ENCODE assay signal across 1 cellular context in the genomic region with DNA sequence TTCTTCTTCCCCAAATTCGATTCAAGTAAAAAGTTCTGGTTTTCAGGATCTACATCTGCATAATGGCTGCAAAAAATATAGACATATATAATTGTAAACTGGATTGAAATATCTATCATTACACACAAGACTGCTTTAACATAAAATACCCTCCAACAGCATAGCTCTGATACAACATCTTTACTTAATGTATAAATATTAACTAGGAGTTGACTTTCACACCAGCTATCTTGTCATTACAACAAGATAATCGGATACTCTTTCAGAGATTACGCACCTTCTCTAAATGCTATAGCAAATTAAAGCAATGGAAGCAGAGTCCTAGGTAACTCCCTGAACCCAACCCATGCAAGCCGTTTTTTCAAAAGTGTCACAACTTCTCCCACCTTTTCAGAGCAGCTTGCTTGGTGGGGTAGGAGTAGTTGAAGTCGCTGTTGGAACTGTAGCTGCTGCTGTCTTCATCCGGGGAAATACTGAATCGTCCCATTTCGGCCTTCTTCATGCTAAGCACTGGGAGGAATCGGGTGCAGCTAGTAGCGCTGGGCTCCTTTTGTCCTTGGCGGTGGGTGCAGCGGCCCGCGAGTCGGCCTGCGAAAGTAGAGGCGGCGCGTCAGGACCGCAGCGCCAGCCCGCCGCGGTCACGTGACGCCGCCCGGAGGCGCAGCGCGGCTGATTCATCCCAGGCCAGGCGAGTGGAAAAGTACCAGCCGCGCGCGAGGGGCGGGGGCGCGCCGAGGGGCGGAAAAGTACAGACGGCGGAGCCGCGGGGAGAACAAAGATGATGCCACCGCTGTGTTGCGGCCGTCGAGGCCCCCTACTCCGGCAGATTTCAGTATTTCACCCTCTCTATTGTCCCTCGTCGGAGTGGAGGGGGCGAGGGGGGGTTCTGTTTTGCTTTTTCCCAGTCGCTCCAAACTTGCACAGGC.
TF ChIP-seq lines count a peak whose summit lies in the region.

No MANE protein-coding gene starts in this region.

TF ChIP-seq in K562, 482 proteins besides CTCF, POLR2A, EP300 and RAD21 (continued from another document and continues in another):
- TF ChIP-seq, protein P1, sequence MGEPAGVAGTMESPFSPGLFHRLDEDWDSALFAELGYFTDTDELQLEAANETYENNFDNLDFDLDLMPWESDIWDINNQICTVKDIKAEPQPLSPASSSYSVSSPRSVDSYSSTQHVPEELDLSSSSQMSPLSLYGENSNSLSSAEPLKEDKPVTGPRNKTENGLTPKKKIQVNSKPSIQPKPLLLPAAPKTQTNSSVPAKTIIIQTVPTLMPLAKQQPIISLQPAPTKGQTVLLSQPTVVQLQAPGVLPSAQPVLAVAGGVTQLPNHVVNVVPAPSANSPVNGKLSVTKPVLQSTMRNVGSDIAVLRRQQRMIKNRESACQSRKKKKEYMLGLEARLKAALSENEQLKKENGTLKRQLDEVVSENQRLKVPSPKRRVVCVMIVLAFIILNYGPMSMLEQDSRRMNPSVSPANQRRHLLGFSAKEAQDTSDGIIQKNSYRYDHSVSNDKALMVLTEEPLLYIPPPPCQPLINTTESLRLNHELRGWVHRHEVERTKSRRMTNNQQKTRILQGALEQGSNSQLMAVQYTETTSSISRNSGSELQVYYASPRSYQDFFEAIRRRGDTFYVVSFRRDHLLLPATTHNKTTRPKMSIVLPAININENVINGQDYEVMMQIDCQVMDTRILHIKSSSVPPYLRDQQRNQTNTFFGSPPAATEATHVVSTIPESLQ (CRISPR knock-in tag; IDR thresholded peaks at IDR 0.05) = 0 out of 2 replicates have a peak, but pooled peaks have one; percentile 72
- TF ChIP-seq, protein P2, sequence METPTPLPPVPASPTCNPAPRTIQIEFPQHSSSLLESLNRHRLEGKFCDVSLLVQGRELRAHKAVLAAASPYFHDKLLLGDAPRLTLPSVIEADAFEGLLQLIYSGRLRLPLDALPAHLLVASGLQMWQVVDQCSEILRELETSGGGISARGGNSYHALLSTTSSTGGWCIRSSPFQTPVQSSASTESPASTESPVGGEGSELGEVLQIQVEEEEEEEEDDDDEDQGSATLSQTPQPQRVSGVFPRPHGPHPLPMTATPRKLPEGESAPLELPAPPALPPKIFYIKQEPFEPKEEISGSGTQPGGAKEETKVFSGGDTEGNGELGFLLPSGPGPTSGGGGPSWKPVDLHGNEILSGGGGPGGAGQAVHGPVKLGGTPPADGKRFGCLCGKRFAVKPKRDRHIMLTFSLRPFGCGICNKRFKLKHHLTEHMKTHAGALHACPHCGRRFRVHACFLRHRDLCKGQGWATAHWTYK (CRISPR knock-in tag; IDR thresholded peaks at IDR 0.05) = peak; percentile 75; the same call in 1 of the 2 replicates
- TF ChIP-seq SMAD4 (CRISPR knock-in tag; conservative IDR thresholded peaks at IDR 0.05) (peak; percentile 86), SOX6 (IDR thresholded peaks at IDR 0.05) (peak; percentile 51), FOXK2 (conservative IDR thresholded peaks at IDR 0.05 in 1 of 2, IDR thresholded peaks at IDR 0.05 in 1 of 2; ENCODE audit: low read depth in 2 of 2) (peak in 1 of 2 experiments; percentile 61; a peak in 1 of 4 replicates), RBM14 (IDR thresholded peaks at IDR 0.05; ENCODE audit: borderline replicate concordance, insufficient read depth, low read depth, low read length) (0 out of 2 replicates have a peak, but pooled peaks have one; percentile 25), TAF1 (IDR thresholded peaks at IDR 0.05; ENCODE audit: control insufficient read depth, extremely low read depth, insufficient read depth, low read length, severe bottlenecking) (peak; percentile 44), GTF2F1 (IDR thresholded peaks at IDR 0.05; ENCODE audit: low read depth, low read length) (no peak), GTF2E2 (tag; IDR thresholded peaks at IDR 0.05) (peak; percentile 34; the same call in 1 of the 2 replicates), GATAD2B (IDR thresholded peaks at IDR 0.05; ENCODE audit: borderline replicate concordance) (no peak), JUND (IDR thresholded peaks at IDR 0.05; ENCODE audit: borderline replicate concordance, low read depth, low read length) (peak; percentile 81), JUND (tag; IDR thresholded peaks at IDR 0.05; ENCODE audit: borderline replicate concordance, low read depth, low read length) (peak; percentile 75; the same call in 1 of the 3 replicates), RB1 (IDR thresholded peaks at IDR 0.05; ENCODE audit: low read depth) (peak; percentile 82), CREM (IDR thresholded peaks at IDR 0.05; ENCODE audit: low read depth) (peak; percentile 92), RBM15 (IDR thresholded peaks at IDR 0.05; ENCODE audit: insufficient read depth, low read length) (no peak), ZNF121 (CRISPR knock-in tag; conservative IDR thresholded peaks at IDR 0.05) (no peak), KDM2B (CRISPR knock-in tag; IDR thresholded peaks at IDR 0.05) (0 out of 2 replicates have a peak, but pooled peaks have one; percentile 71), ZNF212 (CRISPR knock-in tag; IDR thresholded peaks at IDR 0.05) (no peak), POLR2AphosphoS2 (IDR thresholded peaks at IDR 0.05; ENCODE audit: low read length) (peak; percentile 89; the same call in 1 of the 2 replicates), KLF13 (tag; IDR thresholded peaks at IDR 0.05; ENCODE audit: borderline replicate concordance, low read depth) (no peak), RBM39 (optimal IDR thresholded peaks at IDR 0.05; ENCODE audit: low read depth, low read length) (no peak), POLR2G (IDR thresholded peaks at IDR 0.05; ENCODE audit: low read depth, low read length) (peak; percentile 95), GABPB1 (CRISPR knock-in tag; IDR thresholded peaks at IDR 0.05) (peak; percentile 40; the same call in 1 of the 2 replicates), KLF1 (tag; IDR thresholded peaks at IDR 0.05) (peak; percentile 38; the same call in 1 of the 2 replicates)
- TF ChIP-seq, protein P3, sequence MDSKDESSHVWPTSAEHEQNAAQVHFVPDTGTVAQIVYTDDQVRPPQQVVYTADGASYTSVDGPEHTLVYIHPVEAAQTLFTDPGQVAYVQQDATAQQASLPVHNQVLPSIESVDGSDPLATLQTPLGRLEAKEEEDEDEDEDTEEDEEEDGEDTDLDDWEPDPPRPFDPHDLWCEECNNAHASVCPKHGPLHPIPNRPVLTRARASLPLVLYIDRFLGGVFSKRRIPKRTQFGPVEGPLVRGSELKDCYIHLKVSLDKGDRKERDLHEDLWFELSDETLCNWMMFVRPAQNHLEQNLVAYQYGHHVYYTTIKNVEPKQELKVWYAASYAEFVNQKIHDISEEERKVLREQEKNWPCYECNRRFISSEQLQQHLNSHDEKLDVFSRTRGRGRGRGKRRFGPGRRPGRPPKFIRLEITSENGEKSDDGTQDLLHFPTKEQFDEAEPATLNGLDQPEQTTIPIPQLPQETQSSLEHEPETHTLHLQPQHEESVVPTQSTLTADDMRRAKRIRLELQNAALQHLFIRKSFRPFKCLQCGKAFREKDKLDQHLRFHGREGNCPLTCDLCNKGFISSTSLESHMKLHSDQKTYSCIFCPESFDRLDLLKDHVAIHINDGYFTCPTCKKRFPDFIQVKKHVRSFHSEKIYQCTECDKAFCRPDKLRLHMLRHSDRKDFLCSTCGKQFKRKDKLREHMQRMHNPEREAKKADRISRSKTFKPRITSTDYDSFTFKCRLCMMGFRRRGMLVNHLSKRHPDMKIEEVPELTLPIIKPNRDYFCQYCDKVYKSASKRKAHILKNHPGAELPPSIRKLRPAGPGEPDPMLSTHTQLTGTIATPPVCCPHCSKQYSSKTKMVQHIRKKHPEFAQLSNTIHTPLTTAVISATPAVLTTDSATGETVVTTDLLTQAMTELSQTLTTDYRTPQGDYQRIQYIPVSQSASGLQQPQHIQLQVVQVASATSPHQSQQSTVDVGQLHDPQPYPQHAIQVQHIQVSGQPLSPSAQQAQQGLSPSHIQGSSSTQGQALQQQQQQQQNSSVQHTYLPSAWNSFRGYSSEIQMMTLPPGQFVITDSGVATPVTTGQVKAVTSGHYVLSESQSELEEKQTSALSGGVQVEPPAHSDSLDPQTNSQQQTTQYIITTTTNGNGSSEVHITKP (IDR thresholded peaks at IDR 0.05; ENCODE audit: partially characterized antibody) = no peak
- TF ChIP-seq, protein P4, sequence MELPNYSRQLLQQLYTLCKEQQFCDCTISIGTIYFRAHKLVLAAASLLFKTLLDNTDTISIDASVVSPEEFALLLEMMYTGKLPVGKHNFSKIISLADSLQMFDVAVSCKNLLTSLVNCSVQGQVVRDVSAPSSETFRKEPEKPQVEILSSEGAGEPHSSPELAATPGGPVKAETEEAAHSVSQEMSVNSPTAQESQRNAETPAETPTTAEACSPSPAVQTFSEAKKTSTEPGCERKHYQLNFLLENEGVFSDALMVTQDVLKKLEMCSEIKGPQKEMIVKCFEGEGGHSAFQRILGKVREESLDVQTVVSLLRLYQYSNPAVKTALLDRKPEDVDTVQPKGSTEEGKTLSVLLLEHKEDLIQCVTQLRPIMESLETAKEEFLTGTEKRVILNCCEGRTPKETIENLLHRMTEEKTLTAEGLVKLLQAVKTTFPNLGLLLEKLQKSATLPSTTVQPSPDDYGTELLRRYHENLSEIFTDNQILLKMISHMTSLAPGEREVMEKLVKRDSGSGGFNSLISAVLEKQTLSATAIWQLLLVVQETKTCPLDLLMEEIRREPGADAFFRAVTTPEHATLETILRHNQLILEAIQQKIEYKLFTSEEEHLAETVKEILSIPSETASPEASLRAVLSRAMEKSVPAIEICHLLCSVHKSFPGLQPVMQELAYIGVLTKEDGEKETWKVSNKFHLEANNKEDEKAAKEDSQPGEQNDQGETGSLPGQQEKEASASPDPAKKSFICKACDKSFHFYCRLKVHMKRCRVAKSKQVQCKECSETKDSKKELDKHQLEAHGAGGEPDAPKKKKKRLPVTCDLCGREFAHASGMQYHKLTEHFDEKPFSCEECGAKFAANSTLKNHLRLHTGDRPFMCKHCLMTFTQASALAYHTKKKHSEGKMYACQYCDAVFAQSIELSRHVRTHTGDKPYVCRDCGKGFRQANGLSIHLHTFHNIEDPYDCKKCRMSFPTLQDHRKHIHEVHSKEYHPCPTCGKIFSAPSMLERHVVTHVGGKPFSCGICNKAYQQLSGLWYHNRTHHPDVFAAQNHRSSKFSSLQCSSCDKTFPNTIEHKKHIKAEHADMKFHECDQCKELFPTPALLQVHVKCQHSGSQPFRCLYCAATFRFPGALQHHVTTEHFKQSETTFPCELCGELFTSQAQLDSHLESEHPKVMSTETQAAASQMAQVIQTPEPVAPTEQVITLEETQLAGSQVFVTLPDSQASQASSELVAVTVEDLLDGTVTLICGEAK (IDR thresholded peaks at IDR 0.05) = no peak
- TF ChIP-seq, protein P4 (CRISPR knock-in tag; IDR thresholded peaks at IDR 0.05) = peak; percentile 11; the same call in 1 of the 2 replicates
- TF ChIP-seq, protein P5, sequence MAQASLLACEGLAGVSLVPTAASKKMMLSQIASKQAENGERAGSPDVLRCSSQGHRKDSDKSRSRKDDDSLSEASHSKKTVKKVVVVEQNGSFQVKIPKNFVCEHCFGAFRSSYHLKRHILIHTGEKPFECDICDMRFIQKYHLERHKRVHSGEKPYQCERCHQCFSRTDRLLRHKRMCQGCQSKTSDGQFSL (CRISPR knock-in tag; IDR thresholded peaks at IDR 0.05) = peak; percentile 57; the same call in 1 of the 2 replicates
- TF ChIP-seq, protein P5 (tag; IDR thresholded peaks at IDR 0.05) = no peak
- TF ChIP-seq, protein P6, sequence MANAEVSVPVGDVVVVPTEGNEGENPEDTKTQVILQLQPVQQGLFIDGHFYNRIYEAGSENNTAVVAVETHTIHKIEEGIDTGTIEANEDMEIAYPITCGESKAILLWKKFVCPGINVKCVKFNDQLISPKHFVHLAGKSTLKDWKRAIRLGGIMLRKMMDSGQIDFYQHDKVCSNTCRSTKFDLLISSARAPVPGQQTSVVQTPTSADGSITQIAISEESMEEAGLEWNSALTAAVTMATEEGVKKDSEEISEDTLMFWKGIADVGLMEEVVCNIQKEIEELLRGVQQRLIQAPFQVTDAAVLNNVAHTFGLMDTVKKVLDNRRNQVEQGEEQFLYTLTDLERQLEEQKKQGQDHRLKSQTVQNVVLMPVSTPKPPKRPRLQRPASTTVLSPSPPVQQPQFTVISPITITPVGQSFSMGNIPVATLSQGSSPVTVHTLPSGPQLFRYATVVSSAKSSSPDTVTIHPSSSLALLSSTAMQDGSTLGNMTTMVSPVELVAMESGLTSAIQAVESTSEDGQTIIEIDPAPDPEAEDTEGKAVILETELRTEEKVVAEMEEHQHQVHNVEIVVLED (CRISPR knock-in tag; IDR thresholded peaks at IDR 0.05) = peak; percentile 74
- TF ChIP-seq, protein P7, sequence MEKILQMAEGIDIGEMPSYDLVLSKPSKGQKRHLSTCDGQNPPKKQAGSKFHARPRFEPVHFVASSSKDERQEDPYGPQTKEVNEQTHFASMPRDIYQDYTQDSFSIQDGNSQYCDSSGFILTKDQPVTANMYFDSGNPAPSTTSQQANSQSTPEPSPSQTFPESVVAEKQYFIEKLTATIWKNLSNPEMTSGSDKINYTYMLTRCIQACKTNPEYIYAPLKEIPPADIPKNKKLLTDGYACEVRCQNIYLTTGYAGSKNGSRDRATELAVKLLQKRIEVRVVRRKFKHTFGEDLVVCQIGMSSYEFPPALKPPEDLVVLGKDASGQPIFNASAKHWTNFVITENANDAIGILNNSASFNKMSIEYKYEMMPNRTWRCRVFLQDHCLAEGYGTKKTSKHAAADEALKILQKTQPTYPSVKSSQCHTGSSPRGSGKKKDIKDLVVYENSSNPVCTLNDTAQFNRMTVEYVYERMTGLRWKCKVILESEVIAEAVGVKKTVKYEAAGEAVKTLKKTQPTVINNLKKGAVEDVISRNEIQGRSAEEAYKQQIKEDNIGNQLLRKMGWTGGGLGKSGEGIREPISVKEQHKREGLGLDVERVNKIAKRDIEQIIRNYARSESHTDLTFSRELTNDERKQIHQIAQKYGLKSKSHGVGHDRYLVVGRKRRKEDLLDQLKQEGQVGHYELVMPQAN (IDR thresholded peaks at IDR 0.05; ENCODE audit: borderline replicate concordance) = peak; percentile 50; the same call in 1 of the 2 replicates
